ENCODE assay signal across 8 cellular contexts in genomic region chr5:23506329-23507236, GRCh38. TPM values are rescaled to one million over a fixed set of nuclear protein-coding genes. Genes with fewer than 3 reads are reported as not detected.
A peak's percentile ranks its signal among the peaks of the same experiment; 100 is the strongest.
DNase-seq lines count a peak whose midpoint lies in the region; ATAC-seq and TF ChIP-seq lines count a peak whose summit lies in the region.

No MANE protein-coding gene starts in this region.

- H3K4me3 ChIP-seq in NT2/D1 (ENCODE audit: insufficient read length, low read depth): peak overlapping the region; percentile 53
- H3K4me3 ChIP-seq in cardiac muscle cell: no peak overlapping the region
- H3K4me3 ChIP-seq in retinal pigment epithelial cell (ENCODE audit: low read length): no peak overlapping the region

- H3K27me3 ChIP-seq in NT2/D1 (ENCODE audit: insufficient read depth, insufficient read length) (no peaks in the 10 kb centered on the region), cardiac muscle cell (no peaks in the 10 kb centered on the region)

- TF ChIP-seq CTCF in cardiac muscle cell (IDR thresholded peaks at IDR 0.05; ENCODE audit: low read depth, low read length): peak; percentile 30
- TF ChIP-seq CTCF in retinal pigment epithelial cell (conservative IDR thresholded peaks at IDR 0.05; ENCODE audit: low read depth, low read length): peak; percentile 16

- peak overlapping the region; percentile 72 for H3K9ac ChIP-seq in NT2/D1 (ENCODE audit: insufficient read length, low read depth)

- no peaks in the 10 kb centered on the region for H3K4me1 ChIP-seq in NT2/D1 (ENCODE audit: insufficient read depth, insufficient read length)
- H3K4me1 ChIP-seq in cardiac muscle cell (ENCODE audit: low read depth): no peaks in the 10 kb centered on the region

- no peaks in the 10 kb centered on the region for H3K36me3 ChIP-seq in NT2/D1 (ENCODE audit: insufficient read depth, insufficient read length, low read length)
- no peaks in the 10 kb centered on the region for H3K36me3 ChIP-seq in cardiac muscle cell

- ATAC-seq in GM18867 (IDR thresholded peaks at IDR 0.05; ENCODE audit: unreplicated experiment): no peak

- DNase-seq in HuH-7 (ENCODE audit: low spot score) (peak; percentile 12), NT2/D1 (ENCODE audit: low read depth, low spot score) (peak; percentile 42), cardiac muscle cell (ENCODE audit: low read depth in 1 of 2, low spot score in 1 of 2) (peak in 1 of 2 donors; percentile 63), retinal pigment epithelial cell (ENCODE audit: low read depth) (no peak), EL (no peak), GF-D8 (lab: John Stamatoyannopoulos, UW) (no peak), NCI-H2029 (lab: John Stamatoyannopoulos, UW) (no peak)

- peaks cover 5% of the 10 kb centered on the region; the same call in 1 of the 2 replicates for H3K9me3 ChIP-seq in NT2/D1 (ENCODE audit: insufficient read depth, low read length)
- no peaks in the 10 kb centered on the region for H3K9me3 ChIP-seq in cardiac muscle cell (ENCODE audit: low read depth)

- no peak overlapping the region for H3K27ac ChIP-seq in cardiac muscle cell

RNA-seq across cellular contexts. Expression of gene PRDM9, which starts 0.8 kb away (rescaled TPM):
- not detected in 2 replicates for total RNA-seq in cardiac muscle cell
- polyA plus RNA-seq in cardiac muscle cell: not detected in 2 replicates

Comparison
In these comparisons a context has a peak if more than half of its experiments do, and no peak if none do; other contexts are left out.
1. DNase-seq: peak in HuH-7 (single experiment) and NT2/D1 (single experiment); none in retinal pigment epithelial cell (single experiment), EL (single experiment), GF-D8 (single experiment) and NCI-H2029 (single experiment).